ENCODE assay signal across 8 cellular contexts in the genomic region with DNA sequence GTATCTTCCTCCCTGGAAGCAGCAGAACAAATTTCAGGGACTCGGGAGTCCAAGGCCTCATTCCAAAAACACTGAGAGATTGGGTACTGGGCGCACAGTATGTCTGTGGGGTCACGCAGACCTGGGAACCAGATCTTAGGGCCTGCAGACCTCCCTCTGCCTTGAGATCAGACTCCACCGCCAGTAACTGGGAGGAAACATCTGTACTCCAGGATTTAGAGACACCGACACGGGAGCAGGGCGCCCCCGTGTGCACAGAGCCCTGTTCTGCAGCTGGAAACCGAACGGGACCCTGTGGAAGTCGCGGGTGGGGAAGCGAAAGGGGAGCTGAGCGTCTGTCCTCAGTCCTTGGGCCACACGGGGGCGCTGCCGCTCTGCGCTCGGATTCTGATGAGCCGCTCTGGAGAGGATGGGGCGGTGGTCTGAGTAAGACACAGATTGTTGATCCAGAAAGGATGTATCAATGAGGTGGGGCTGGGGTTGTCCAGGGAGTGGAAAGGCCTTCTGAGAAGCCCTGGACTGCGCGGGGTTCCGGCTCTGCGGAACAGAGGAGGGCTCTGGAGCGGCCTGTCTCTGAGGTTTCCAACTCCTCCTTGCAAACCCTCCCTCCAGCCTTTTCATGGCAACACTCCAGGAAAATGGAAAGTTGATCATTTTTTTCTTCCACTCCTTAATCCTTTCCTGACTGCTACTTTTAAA. TPM values are rescaled to one million over a fixed set of nuclear protein-coding genes. Genes with fewer than 3 reads are reported as not detected.
A peak's percentile ranks its signal among the peaks of the same experiment; 100 is the strongest.
DNase-seq lines count a peak whose midpoint lies in the region; ATAC-seq and TF ChIP-seq lines count a peak whose summit lies in the region.
"Not testable (repeated sequence)": the region's sequence is repeated elsewhere in the genome, so short reads cannot be mapped to it uniquely, and the experiment has no call there.

No MANE protein-coding gene starts in this region.

- ATAC-seq in RWPE2 (ENCODE audit: low read depth): peak; percentile 74; the same call in 2 of the 3 replicates
- ATAC-seq in left lung: peak; percentile 88

- H3K27ac ChIP-seq in A673 (ENCODE audit: low read depth, low read length, poor library complexity, severe bottlenecking); RWPE2 (ENCODE audit: poor library complexity, severe bottlenecking); left lung: not testable (repeated sequence)

- intact Hi-C loops in A673 (cut with micrococcal nuclease; ENCODE audit: unreplicated experiment): loop anchor here (5.0 kb wide), 1 partner anchor 41 kb away; no protein-coding TSS in a partner anchor
- intact Hi-C loops in left lung (cut with DNase I): not testable (repeated sequence)

- POLR2A ChIA-PET in A673 (lab: Charles Lee; ENCODE audit: low non-redundant PET): not testable (repeated sequence)

- CTCF ChIA-PET in A673 (lab: Charles Lee): interaction anchor here (0.5 to 1.1 kb wide), 21 partner anchors 11 to 567 kb away, joined by 3 to 21 read pairs (median 4); a partner anchor contains a TSS

- peak; percentile 97 for DNase-seq in A673 (ENCODE audit: low spot score)
- DNase-seq in GM13977 (ENCODE audit: low spot score): peak; percentile 91
- peak; percentile 92 for DNase-seq in NB4 (ENCODE audit: low read depth)
- peak; percentile 76 for DNase-seq in RWPE2 (ENCODE audit: low spot score)
- DNase-seq in activated T-cell treated with anti-CD3 and anti-CD28 coated beads for 24 hours (ENCODE audit: low read depth): peak; percentile 71
- DNase-seq in effector CD4-positive, alpha-beta T cell: peak; percentile 89
- peak; percentile 81 to 95 for DNase-seq in left lung
- peak; percentile 70 to 78 for DNase-seq in stimulated activated CD4-positive, alpha-beta T cell treated with anti-CD3 and anti-CD28 coated beads, Interleukin-15, amount 100 ng/mL, for 1 hour (ENCODE audit: low read depth in 1 of 2, low spot score in 1 of 2)

- BruUV-seq in A673 (replicated peaks; lab: Mats Ljungman, UMichigan): not testable (repeated sequence)

- H3K4me1 ChIP-seq in A673 (ENCODE audit: insufficient read depth, low read length, poor library complexity, severe bottlenecking); RWPE2 (ENCODE audit: insufficient read depth, poor library complexity, severe bottlenecking): not testable (repeated sequence)
- peaks cover 4 to 31% of the 10 kb centered on the region in 2 donors for H3K4me1 ChIP-seq in left lung

- in situ Hi-C loops in GM13977 (cut with MboI; ENCODE audit: low pct_unique_long_range_greater_than_20kb, low sequenced_read_pairs, unreplicated experiment): not testable (repeated sequence)

- H3K27me3 ChIP-seq in A673 (replicated peaks; ENCODE audit: insufficient read depth, low read depth, low read length, poor library complexity): peaks cover 56% of the 10 kb centered on the region
- peaks cover 94% of the 10 kb centered on the region for H3K27me3 ChIP-seq in RWPE2 (ENCODE audit: insufficient read depth, poor library complexity, severe bottlenecking)
- H3K27me3 ChIP-seq in left lung: peaks cover 76 to 100% of the 10 kb centered on the region in 2 donors

- TF ChIP-seq CTCF in A673 (conservative IDR thresholded peaks at IDR 0.05; ENCODE audit: low read depth, low read length) (peak; percentile 98), GM13977 (IDR thresholded peaks at IDR 0.05; ENCODE audit: extremely low read depth, insufficient read depth, missing control alignments) (peak; percentile 92), NB4 (IDR thresholded peaks at IDR 0.05; ENCODE audit: low read depth, low read length) (peak; percentile 90), RWPE2 (IDR thresholded peaks at IDR 0.05; ENCODE audit: poor library complexity, severe bottlenecking) (peak; percentile 79), left lung (IDR thresholded peaks at IDR 0.05) (peak; percentile 36 to 84)

- H3K4me3 ChIP-seq in A673 (ENCODE audit: low read depth, low read length, poor library complexity, severe bottlenecking); NB4 (ENCODE audit: low read depth, low read length); RWPE2 (ENCODE audit: severe bottlenecking); left lung: not testable (repeated sequence)

- H3K36me3 ChIP-seq in A673 (ENCODE audit: insufficient read depth, low read length, poor library complexity, severe bottlenecking); RWPE2 (ENCODE audit: low read depth); left lung: not testable (repeated sequence)

- not testable (repeated sequence) for H3K9me3 ChIP-seq in A673 (ENCODE audit: low read depth, low read length, poor library complexity, severe bottlenecking); RWPE2 (ENCODE audit: severe bottlenecking); left lung

- TF ChIP-seq POLR2A in NB4 (IDR thresholded peaks at IDR 0.05; ENCODE audit: extremely low read depth, insufficient read length): not testable (repeated sequence)

RNA-seq across cellular contexts. Expression of a gene that starts 35.7 kb away (rescaled TPM):
- total RNA-seq in A673 (2021): 36.9 and 41.1 TPM in 2 replicates
- total RNA-seq in left lung: 100 to 1,000 TPM; 440 to 636 TPM

Comparison
In these comparisons a context has a peak if more than half of its experiments do, and no peak if none do; other contexts are left out.
1. RNA of a gene that starts 35.7 kb away (total RNA-seq): 440 to 636 TPM in left lung; 36.9 to 41.1 TPM in A673; every median in the first group is over 10 times any median in the second.
2. Peak in every context shown above with its lines, with median percentiles within 50 percentile points of each other: DNase-seq and CTCF ChIP-seq.